ENCODE assay signal across 21 cellular contexts in the genomic region with DNA sequence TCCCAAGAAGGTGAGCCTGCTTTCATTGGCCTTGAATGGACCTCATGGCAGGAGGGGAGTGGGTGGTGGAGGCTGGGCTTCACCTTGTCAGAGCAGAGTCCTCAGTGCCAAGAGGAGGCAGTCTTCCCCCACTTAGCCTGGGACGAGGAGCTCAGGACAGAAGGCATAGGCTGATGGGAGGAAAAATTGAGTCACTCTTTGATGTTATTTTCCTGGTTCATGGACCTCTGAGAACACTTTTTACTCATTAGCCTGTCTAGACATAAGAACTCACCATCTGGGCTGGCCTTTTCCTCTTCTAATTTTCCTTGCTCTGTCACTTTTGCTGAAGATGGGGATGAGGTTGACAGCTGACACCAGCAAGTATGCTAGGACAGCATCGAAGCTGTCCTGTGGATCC.
A peak's percentile ranks its signal among the peaks of the same experiment; 100 is the strongest.
DNase-seq lines count a peak whose midpoint lies in the region; ATAC-seq, FAIRE-seq and TF ChIP-seq lines count a peak whose summit lies in the region.
"Had no signal": no experiment of that assay in that cellular context is flagged by ENCODE, and none has a peak within 500 bp of the region (broad histone marks: within the 10 kb centered on the region; RNA-seq: fewer than 3 reads in every experiment).

No MANE protein-coding gene starts in this region.

- TF ChIP-seq EP300 in K562 (IDR thresholded peaks at IDR 0.05; ENCODE audit: low read length), result no peak

- H3K9me3 ChIP-seq in HCT116 (ENCODE audit: control insufficient read depth in 1 of 2, insufficient read depth in 1 of 2, low read depth in 1 of 2, low read length in 2 of 2), result no peaks in the 10 kb centered on the region
- H3K9me3 ChIP-seq in K562 (replicated peaks; ENCODE audit: control insufficient read depth, insufficient read depth, low read depth, low read length), result no peaks in the 10 kb centered on the region
- H3K9me3 ChIP-seq: heart right ventricle had no signal

- H3K27me3 Mint-ChIP-seq in osteocyte (ENCODE audit: unreplicated experiment), result no peaks in the 10 kb centered on the region

- whole genome bisulfite sequencing in K562 (ENCODE audit: insufficient coverage, low coverage, missing lambda C conversion rate), result 29% methylated on average over 2 of the region's 2 CpGs

- no peaks in the 10 kb centered on the region for H3K9me2 ChIP-seq in HCT116 (ENCODE audit: insufficient read depth)

- peaks cover 9% of the 10 kb centered on the region for H3K4me1 Mint-ChIP-seq in osteocyte (ENCODE audit: unreplicated experiment)
- H3K4me1 Mint-ChIP-seq: stimulated activated effector memory CD8-positive, alpha-beta T cell treated with anti-CD3 and anti-CD28 coated beads, Interleukin-12 subunit alpha, Interleukin-12 subunit beta, amount 100 ng/mL, for 72 hours had no signal

- no peaks in the 10 kb centered on the region for H3K36me3 Mint-ChIP-seq in osteocyte (ENCODE audit: unreplicated experiment)
- H3K36me3 Mint-ChIP-seq: CD8-positive, alpha-beta T cell; naive B cell; stimulated activated effector memory CD8-positive, alpha-beta T cell treated with anti-CD3 and anti-CD28 coated beads, Interleukin-12 subunit alpha, Interleukin-12 subunit beta, amount 100 ng/mL, for 72 hours had no signal

- H3K4me2 ChIP-seq in HCT116 (ENCODE audit: low read length) (no peak overlapping the region), K562 (ENCODE audit: insufficient read depth, low read length) (no peak overlapping the region)

- H3K36me3 ChIP-seq in HCT116 (ENCODE audit: control insufficient read depth in 1 of 2, insufficient read depth in 2 of 2, low read length in 2 of 2) (no peaks in the 10 kb centered on the region), K562 (ENCODE audit: control insufficient read depth, insufficient read depth, low read length) (no peaks in the 10 kb centered on the region)
- H3K36me3 ChIP-seq: heart right ventricle had no signal

- no peak overlapping the region for H3K27ac Mint-ChIP-seq in osteocyte (ENCODE audit: unreplicated experiment)
- H3K27ac Mint-ChIP-seq: CD8-positive, alpha-beta T cell; stimulated activated effector memory CD8-positive, alpha-beta T cell treated with anti-CD3 and anti-CD28 coated beads, Interleukin-12 subunit alpha, Interleukin-12 subunit beta, amount 100 ng/mL, for 72 hours; T-helper 17 cell had no signal

- no peak for TF ChIP-seq POLR2A in HCT116 (IDR thresholded peaks at IDR 0.05; ENCODE audit: borderline replicate concordance, extremely low read depth, insufficient read depth, insufficient read length)
- no peak for TF ChIP-seq POLR2A in K562 (conservative IDR thresholded peaks at IDR 0.05)

- H3K4me3 ChIP-seq in HCT116 (replicated peaks in 1 of 2; ENCODE audit: low read depth in 1 of 2, low read length in 2 of 2), result no peak overlapping the region
- no peak overlapping the region for H3K4me3 ChIP-seq in K562
- H3K4me3 ChIP-seq: heart right ventricle had no signal

- CTCF ChIA-PET in HCT116 (lab: Charles Lee) (no interaction called here), K562 (lab: Yijun Ruan, JAX; ENCODE audit: low intra/inter-chr PET ratio) (interaction anchor here (0.7 kb wide), 1 partner anchor 425 kb away, joined by 3 read pairs; no protein-coding TSS in a partner anchor)

- no peak overlapping the region for H3K27ac ChIP-seq in HCT116 (ENCODE audit: low read depth, low read length)
- no peak overlapping the region for H3K27ac ChIP-seq in K562 (ENCODE audit: extremely low read depth, low read depth, low read length)

- H3K4me1 ChIP-seq in HCT116 (ENCODE audit: control insufficient read depth in 1 of 2, insufficient read depth in 2 of 2, low read length in 2 of 2) (no peaks in the 10 kb centered on the region), K562 (replicated peaks in 1 of 2; ENCODE audit: control insufficient read depth in 2 of 2, insufficient read depth in 2 of 2, low read length in 2 of 2) (peaks cover 0 to 26% of the 10 kb centered on the region in 2 experiments; a peak in 4 of 5 replicates)

- H3K4me3 Mint-ChIP-seq in osteocyte (ENCODE audit: unreplicated experiment), result no peak overlapping the region
- H3K4me3 Mint-ChIP-seq: CD8-positive, alpha-beta T cell; naive B cell; stimulated activated effector memory CD8-positive, alpha-beta T cell treated with anti-CD3 and anti-CD28 coated beads, Interleukin-12 subunit alpha, Interleukin-12 subunit beta, amount 100 ng/mL, for 72 hours; T-helper 17 cell had no signal

- H3K9ac ChIP-seq in HCT116 (ENCODE audit: low read length) (no peak overlapping the region), K562 (ENCODE audit: insufficient read depth in 1 of 2, low read depth in 2 of 2, low read length in 2 of 2) (no peak overlapping the region)

- no TSS peak for BruUV-seq in HCT116 (replicated peaks; lab: Mats Ljungman, UMichigan)
- no TSS peak for BruUV-seq in K562 (replicated peaks; lab: Mats Ljungman, UMichigan)

- no peak for FAIRE-seq in K562 (lab: Jason Lieb, UNC)
- FAIRE-seq: G401.6, H1 had no signal

- intact Hi-C loops in HCT116 (cut with micrococcal nuclease), result no loop called here
- intact Hi-C loops in K562 (cut with micrococcal nuclease), result no loop called here

- RAD21 ChIA-PET in HCT116 (lab: Charles Lee; ENCODE audit: low non-redundant PET in 1 of 2, low total read pairs in 2 of 2, uncharacterized antibody in 2 of 2, unreplicated experiment in 2 of 2), result no interaction called here

- H3K9me1 ChIP-seq in K562 (ENCODE audit: control insufficient read depth, insufficient read depth, low read length), result no peaks in the 10 kb centered on the region

- TF ChIP-seq CTCF in HCT116 (IDR thresholded peaks at IDR 0.05 in 2 of 3, conservative IDR thresholded peaks at IDR 0.05 in 1 of 3; ENCODE audit: borderline replicate concordance in 1 of 3, insufficient read depth in 1 of 3, low read depth in 2 of 3, low read length in 2 of 3) (0 out of 6 replicates have a peak, but pooled peaks of 1 of the 3 experiments have one; percentile 8), K562 (IDR thresholded peaks at IDR 0.05 in 2 of 3, conservative IDR thresholded peaks at IDR 0.05 in 1 of 3; ENCODE audit: insufficient read depth in 2 of 3, low read depth in 1 of 3, low read length in 3 of 3) (0 out of 6 replicates have a peak, but pooled peaks of 2 of the 3 experiments have one; percentile 14 to 17), osteocyte (IDR thresholded peaks at IDR 0.05) (no peak)

- peak; percentile 41 for DNase-seq in Daoy (ENCODE audit: low read depth)
- DNase-seq in HCT116 (ENCODE audit: low read depth, low spot score), result no peak
- no peak for DNase-seq in K562 (ENCODE audit: extremely low read depth in 1 of 4, low spot score in 3 of 4)
- DNase-seq in osteocyte (ENCODE audit: extremely low spot score, unreplicated experiment), result peak; percentile 42
- DNase-seq in activated CD4-positive, CD25-positive, alpha-beta regulatory T cell (lab: John Stamatoyannopoulos, UW), result no peak
- DNase-seq in DMS 273 treated with DMSO at 0.1 percent for 48 hours (lab: John Stamatoyannopoulos, UW), result no peak
- DNase-seq: activated CD4-positive, alpha-beta T cell treated with anti-CD3 and anti-CD28 coated beads, Interleukin-2, amount 50 U/mL, for 4 hours; activated gamma-delta T cell treated with Interleukin-2 at 50 U/mL for 16 hours; CD8-positive, alpha-beta T cell; heart right ventricle; left colon; naive B cell; NCI-H1694; NCI-H526; retina; RPMI8226; T-helper 17 cell had no signal

- in situ Hi-C loops in K562 (cut with MboI), result no loop called here

- H2AFZ ChIP-seq in HCT116 (ENCODE audit: low read depth, low read length, poor library complexity, severe bottlenecking) (no peak overlapping the region), K562 (ENCODE audit: low read depth, low read length) (no peak overlapping the region)

- no peak for ATAC-seq in HCT116
- ATAC-seq in K562, result peak; percentile 53; the same call in 1 of the 3 replicates
- no peak for ATAC-seq in GM21737 (IDR thresholded peaks at IDR 0.05; ENCODE audit: unreplicated experiment)
- ATAC-seq: CD8-positive, alpha-beta T cell; left colon; T-helper 17 cell had no signal

- POLR2A ChIA-PET in HCT116 (lab: Charles Lee), result no interaction called here
- POLR2A ChIA-PET in K562 (lab: Yijun Ruan, JAX), result interaction anchor here (1.1 kb wide), 1 partner anchor 8 kb away, joined by 3 read pairs; no protein-coding TSS in a partner anchor

- TF ChIP-seq RAD21 in HCT116 (IDR thresholded peaks at IDR 0.05; ENCODE audit: low read depth), result peak; percentile 29
- peak in 1 of 2 experiments; percentile 29; a peak in 2 of 4 replicates for TF ChIP-seq RAD21 in K562 (CRISPR knock-in tag; conservative IDR thresholded peaks at IDR 0.05 in 1 of 2, IDR thresholded peaks at IDR 0.05 in 1 of 2)

- H3K79me2 ChIP-seq in HCT116 (ENCODE audit: insufficient read depth, low read length), result no peaks in the 10 kb centered on the region
- H3K79me2 ChIP-seq in K562 (ENCODE audit: control insufficient read depth, insufficient read depth, low read length), result no peaks in the 10 kb centered on the region

- H4K20me1 ChIP-seq in HCT116 (ENCODE audit: insufficient read depth) (no peaks in the 10 kb centered on the region), K562 (replicated peaks; ENCODE audit: control insufficient read depth, insufficient read depth, low read length) (no peaks in the 10 kb centered on the region)

- H3K27me3 ChIP-seq in HCT116 (ENCODE audit: insufficient read depth, low read length), result peaks cover 20% of the 10 kb centered on the region
- no peaks in the 10 kb centered on the region for H3K27me3 ChIP-seq in K562 (ENCODE audit: control insufficient read depth in 2 of 2, insufficient read depth in 2 of 2, low read length in 2 of 2)
- H3K27me3 ChIP-seq: heart right ventricle had no signal

- no peaks in the 10 kb centered on the region for H3K9me3 Mint-ChIP-seq in osteocyte (ENCODE audit: unreplicated experiment)
- H3K9me3 Mint-ChIP-seq: CD8-positive, alpha-beta T cell; naive B cell; stimulated activated effector memory CD8-positive, alpha-beta T cell treated with anti-CD3 and anti-CD28 coated beads, Interleukin-12 subunit alpha, Interleukin-12 subunit beta, amount 100 ng/mL, for 72 hours had no signal

TF ChIP-seq in HCT116, 20 proteins besides CTCF, POLR2A, EP300 and RAD21:
- TF ChIP-seq YY1 (IDR thresholded peaks at IDR 0.05; ENCODE audit: extremely low read depth, insufficient replicate concordance, low read depth, low read length), result no peak
- TF ChIP-seq TCF7L2 (IDR thresholded peaks at IDR 0.05; ENCODE audit: borderline replicate concordance, extremely low read depth, insufficient read depth, insufficient read length), result peak; percentile 13

Comparison
In these comparisons a context has a peak if more than half of its experiments do, and no peak if none do; other contexts are left out.
1. DNase-seq: peak in Daoy (single experiment) and osteocyte (single experiment); none in HCT116 (single experiment), K562 (0 of 4), activated CD4-positive, CD25-positive, alpha-beta regulatory T cell (0 of 4) and DMS 273 treated with DMSO at 0.1 percent for 48 hours (single experiment).